In the genomic region with DNA sequence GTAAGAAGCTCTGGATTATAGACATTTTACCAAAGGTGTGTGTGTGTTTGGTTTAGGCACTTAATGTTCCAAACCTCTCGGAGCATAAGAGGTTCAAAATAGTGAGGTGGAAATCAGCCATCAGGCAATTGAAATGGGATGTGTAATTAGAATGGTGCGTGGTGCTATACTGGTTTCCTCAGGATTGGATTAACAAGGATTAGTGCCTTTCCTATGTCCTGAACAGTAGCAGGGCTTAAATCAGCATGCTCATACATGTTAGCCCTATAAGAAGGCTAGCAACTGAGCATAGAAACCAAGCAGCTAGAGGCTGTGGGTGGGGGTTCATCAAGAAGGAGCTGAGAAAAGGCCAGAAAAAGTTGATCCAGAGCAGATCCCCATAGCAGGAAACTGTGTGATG, we compare ENCODE assay signal across 18 cellular contexts.
A peak's percentile ranks its signal among the peaks of the same experiment; 100 is the strongest.
DNase-seq lines count a peak whose midpoint lies in the region; ATAC-seq, FAIRE-seq and TF ChIP-seq lines count a peak whose summit lies in the region.
"Had no signal": no experiment of that assay in that cellular context is flagged by ENCODE, and none has a peak within 500 bp of the region (broad histone marks: within the 10 kb centered on the region; RNA-seq: fewer than 3 reads in every experiment).

No MANE protein-coding gene starts in this region.

- H3K4me3 ChIP-seq in GM08714 (ENCODE audit: low read length) (0 out of 2 replicates have a peak overlapping the region, but pooled peaks have one; percentile 25), H1 (ENCODE audit: extremely low read depth in 1 of 4, insufficient read depth in 2 of 4, low read depth in 3 of 4, low read length in 4 of 4) (no peak overlapping the region), neural progenitor cell (no peak overlapping the region), upper lobe of left lung (no peak overlapping the region)
- H3K4me3 ChIP-seq: A549, SJCRH30 had no signal

- H3K14ac ChIP-seq in H1 (ENCODE audit: insufficient read length), result no peak overlapping the region

- H3K9ac ChIP-seq in H1 (replicated peaks in 1 of 4; ENCODE audit: extremely low read depth in 1 of 4, low read depth in 3 of 4, low read length in 3 of 4) (no peak overlapping the region), neural progenitor cell (no peak overlapping the region)

- no peak for TF ChIP-seq EP300 in H1 (IDR thresholded peaks at IDR 0.05; ENCODE audit: borderline replicate concordance in 1 of 2, low read depth in 2 of 2, low read length in 2 of 2)
- TF ChIP-seq EP300 in upper lobe of left lung (IDR thresholded peaks at IDR 0.05), result no peak

- H3K18ac ChIP-seq in H1 (ENCODE audit: extremely low read depth, low read length), result no peak overlapping the region

- H4K8ac ChIP-seq in H1 (ENCODE audit: extremely low read depth, insufficient read depth, low read length), result no peak overlapping the region

- H2BK12ac ChIP-seq in H1 (ENCODE audit: low read depth, low read length), result no peak overlapping the region

- H3K23ac ChIP-seq in H1 (ENCODE audit: insufficient read length), result no peak overlapping the region

- H3K4me1 ChIP-seq in H1 (replicated peaks in 1 of 4; ENCODE audit: control insufficient read depth in 3 of 4, insufficient read depth in 4 of 4, low read length in 3 of 4), result no peaks in the 10 kb centered on the region
- peaks cover 8% of the 10 kb centered on the region for H3K4me1 ChIP-seq in neural progenitor cell
- H3K4me1 ChIP-seq in upper lobe of left lung, result peaks cover 0 to 9% (median 0%) of the 10 kb centered on the region in 4 donors
- H3K4me1 ChIP-seq: A549, SJCRH30 had no signal

- H3K27me3 ChIP-seq in H1 (replicated peaks in 1 of 4; ENCODE audit: control insufficient read depth in 3 of 4, extremely low read depth in 1 of 4, insufficient read depth in 3 of 4, low read length in 3 of 4) (no peaks in the 10 kb centered on the region), neural progenitor cell (no peaks in the 10 kb centered on the region), upper lobe of left lung (no peaks in the 10 kb centered on the region)
- H3K27me3 ChIP-seq: SJCRH30 had no signal

- H3K27ac ChIP-seq in H1 (ENCODE audit: low read depth, low read length), result no peak overlapping the region
- no peak overlapping the region for H3K27ac ChIP-seq in neural progenitor cell
- no peak overlapping the region for H3K27ac ChIP-seq in upper lobe of left lung
- H3K27ac ChIP-seq: A549, SJCRH30 had no signal

- no peak overlapping the region for H3K4me3 Mint-ChIP-seq in neural progenitor cell
- H3K4me3 Mint-ChIP-seq: B cell, CD14-positive monocyte, IgD-negative memory B cell had no signal

- no peaks in the 10 kb centered on the region for H3K79me1 ChIP-seq in H1 (ENCODE audit: low read depth, low read length)

- CTCF ChIA-PET in H1 (lab: Charles Lee; ENCODE audit: partially characterized antibody), result interaction anchor here (0.7 kb wide), 1 partner anchor 685 kb away, joined by 3 read pairs; no protein-coding TSS in a partner anchor

- no peak for ATAC-seq in GM18873 (IDR thresholded peaks at IDR 0.05; ENCODE audit: low FRiP score, unreplicated experiment)
- ATAC-seq in HG02938 (IDR thresholded peaks at IDR 0.05; ENCODE audit: unreplicated experiment), result no peak
- no peak for ATAC-seq in GM21737 (IDR thresholded peaks at IDR 0.05; ENCODE audit: unreplicated experiment)
- no peak for ATAC-seq in upper lobe of left lung (ENCODE audit: low FRiP score in 2 of 2)
- ATAC-seq: A549, Panc1 had no signal

- no peaks in the 10 kb centered on the region for H3K27me3 Mint-ChIP-seq in neural progenitor cell (ENCODE audit: insufficient read depth, low read depth)
- H3K27me3 Mint-ChIP-seq: B cell, IgD-negative memory B cell had no signal

- TF ChIP-seq RAD21 in H1 (IDR thresholded peaks at IDR 0.05 in 1 of 2, conservative IDR thresholded peaks at IDR 0.05 in 1 of 2; ENCODE audit: low read depth in 2 of 2, low read length in 2 of 2), result no peak

- H2BK120ac ChIP-seq in H1 (replicated peaks; ENCODE audit: low read depth, low read length), result no peak overlapping the region

- peaks cover 7% of the 10 kb centered on the region for H3K4me1 Mint-ChIP-seq in neural progenitor cell

- no peak for TF ChIP-seq CTCF in H1 (IDR thresholded peaks at IDR 0.05; ENCODE audit: control extremely low read depth in 1 of 3, insufficient read depth in 1 of 3, low read depth in 1 of 3, low read length in 3 of 3)
- no peak for TF ChIP-seq CTCF in neural progenitor cell (IDR thresholded peaks at IDR 0.05)
- TF ChIP-seq CTCF in upper lobe of left lung (IDR thresholded peaks at IDR 0.05), result no peak

- no peaks in the 10 kb centered on the region for H3K36me3 Mint-ChIP-seq in neural progenitor cell
- H3K36me3 Mint-ChIP-seq: CD14-positive monocyte had no signal

- POLR2A ChIA-PET in H1 (lab: Charles Lee; ENCODE audit: partially characterized antibody), result no interaction called here

- H2BK20ac ChIP-seq in H1 (ENCODE audit: low read length), result no peak overlapping the region

- no peak overlapping the region for H2BK5ac ChIP-seq in H1 (ENCODE audit: low read depth, low read length)

- no peaks in the 10 kb centered on the region for H3K23me2 ChIP-seq in H1 (ENCODE audit: low read depth, low read length)

- H4K91ac ChIP-seq in H1 (replicated peaks; ENCODE audit: insufficient read length, low read length), result no peak overlapping the region

- no peak overlapping the region for H2AK5ac ChIP-seq in H1 (ENCODE audit: low read depth, low read length)

- H2AFZ ChIP-seq in H1 (ENCODE audit: low read length) (0 out of 2 replicates have a peak overlapping the region, but pooled peaks have one; percentile 54), neural progenitor cell (replicated peaks) (no peak overlapping the region)

- H3K27ac Mint-ChIP-seq in neural progenitor cell, result no peak overlapping the region
- H3K27ac Mint-ChIP-seq: B cell, CD14-positive monocyte, IgD-negative memory B cell had no signal

- H3K56ac ChIP-seq in H1 (replicated peaks; ENCODE audit: insufficient read length, low read depth, low read length), result no peak overlapping the region

- H3K4me2 ChIP-seq in H1 (ENCODE audit: insufficient read depth in 1 of 2, low read depth in 2 of 2, low read length in 2 of 2), result no peak overlapping the region
- H3K4me2 ChIP-seq in neural progenitor cell, result no peak overlapping the region
- H3K4me2 ChIP-seq: A549 had no signal

- H3K9me3 ChIP-seq in H1 (ENCODE audit: insufficient read depth in 2 of 2, low read depth in 1 of 2, low read length in 1 of 2) (no peaks in the 10 kb centered on the region), neural progenitor cell (ENCODE audit: low read depth) (no peaks in the 10 kb centered on the region), upper lobe of left lung (no peaks in the 10 kb centered on the region)
- H3K9me3 ChIP-seq: A549, SJCRH30 had no signal

- no peaks in the 10 kb centered on the region for H3K9me3 Mint-ChIP-seq in neural progenitor cell
- H3K9me3 Mint-ChIP-seq: CD14-positive monocyte, IgD-negative memory B cell had no signal

- 97% methylated on average over 2 of the region's 2 CpGs; no CpG with 5 or more reads in 1 of the 2 experiments for WGBS in H1 (ENCODE audit: extremely low coverage in 1 of 2, insufficient coverage in 1 of 2, insufficient read length in 1 of 2, insufficient replicate concordance in 2 of 2, low coverage in 1 of 2, low lambda C conversion rate in 2 of 2, missing lambda C conversion rate in 1 of 2), 2 experiments
- 51 to 68% methylated on average over 2 of the region's 2 CpGs for WGBS in upper lobe of left lung, 2 donors

- H4K20me1 ChIP-seq in H1 (replicated peaks in 1 of 2; ENCODE audit: control insufficient read depth in 1 of 2, insufficient read depth in 2 of 2, low read length in 2 of 2) (no peaks in the 10 kb centered on the region), neural progenitor cell (ENCODE audit: low read depth) (no peaks in the 10 kb centered on the region)

- no peak overlapping the region for H2BK15ac ChIP-seq in H1 (ENCODE audit: low read length)

- no peak overlapping the region for H4K5ac ChIP-seq in H1 (ENCODE audit: insufficient read length, low read depth, low read length)

- no peaks in the 10 kb centered on the region for H3K79me2 ChIP-seq in H1 (ENCODE audit: control insufficient read depth in 1 of 2, insufficient read depth in 2 of 2, low read length in 2 of 2)
- H3K79me2 ChIP-seq in neural progenitor cell (ENCODE audit: low read depth), result no peaks in the 10 kb centered on the region

- H3K4ac ChIP-seq in H1 (replicated peaks; ENCODE audit: insufficient read length, low read depth, low read length), result no peak overlapping the region

- H3F3A ChIP-seq in neural progenitor cell (ENCODE audit: low read depth), result no peaks in the 10 kb centered on the region

- DNase-seq in NCI-H524 treated with DMSO at 0.1 percent for 48 hours (lab: John Stamatoyannopoulos, UW) (peak; percentile 2), H1 (ENCODE audit: low read depth in 1 of 2, low spot score in 2 of 2) (no peak), neural progenitor cell (ENCODE audit: low spot score) (peak; percentile 47), upper lobe of left lung (no peak)
- DNase-seq: EL, GF-D8, NCI-H1694 treated with DMSO at 0.1 percent for 48 hours, SJCRH30 had no signal

- TF ChIP-seq POLR2A in H1 (IDR thresholded peaks at IDR 0.05; ENCODE audit: control extremely low read depth in 1 of 2, low read depth in 2 of 2, low read length in 2 of 2) (no peak), upper lobe of left lung (IDR thresholded peaks at IDR 0.05) (no peak)

- no peaks in the 10 kb centered on the region for H3K36me3 ChIP-seq in H1 (ENCODE audit: control insufficient read depth in 2 of 4, insufficient read depth in 4 of 4, low read length in 3 of 4)
- no peaks in the 10 kb centered on the region for H3K36me3 ChIP-seq in neural progenitor cell
- no peaks in the 10 kb centered on the region for H3K36me3 ChIP-seq in upper lobe of left lung
- H3K36me3 ChIP-seq: SJCRH30 had no signal

- no peak for FAIRE-seq in H1 (lab: Jason Lieb, UNC)
- FAIRE-seq: A549, H54 had no signal

TF ChIP-seq in H1, 55 proteins besides CTCF, POLR2A, EP300 and RAD21:
- TF ChIP-seq TCF12 (IDR thresholded peaks at IDR 0.05; ENCODE audit: low read depth, low read length) (no peak), GABPA (IDR thresholded peaks at IDR 0.05; ENCODE audit: borderline replicate concordance, insufficient read depth, low read length) (no peak), CTBP2 (IDR thresholded peaks at IDR 0.05; ENCODE audit: borderline replicate concordance, insufficient read depth, insufficient read length, low read length) (no peak), YY1 (IDR thresholded peaks at IDR 0.05; ENCODE audit: low read depth, low read length) (no peak), SIRT6 (IDR thresholded peaks at IDR 0.05; ENCODE audit: low read length) (no peak), KDM1A (IDR thresholded peaks at IDR 0.05; ENCODE audit: borderline replicate concordance, low read length) (no peak), SP2 (IDR thresholded peaks at IDR 0.05; ENCODE audit: low read length) (no peak), TEAD4 (IDR thresholded peaks at IDR 0.05; ENCODE audit: low read depth, low read length) (no peak), TAF7 (optimal IDR thresholded peaks at IDR 0.05; ENCODE audit: borderline replicate concordance, low read depth, low read length) (no peak)

Comparison
In these comparisons a context has a peak if more than half of its experiments do, and no peak if none do; other contexts are left out.
1. DNase-seq: peak in NCI-H524 treated with DMSO at 0.1 percent for 48 hours (single experiment) and neural progenitor cell (single experiment); none in H1 (0 of 2) and upper lobe of left lung (0 of 2).